ENCODE assay signal across 1 cellular context in genomic region chr1:244970661-244971523, GRCh38.
TF ChIP-seq lines count a peak whose summit lies in the region.

No MANE protein-coding gene starts in this region.

TF ChIP-seq in HepG2, 621 proteins besides CTCF, POLR2A, EP300 and RAD21 (continued from another document and continues in another):
- TF ChIP-seq GPN1 (CRISPR knock-in tag; IDR thresholded peaks at IDR 0.05; ENCODE audit: borderline replicate concordance) (peak; percentile 73; the same call in 1 of the 2 replicates), ZNF264 (CRISPR knock-in tag; IDR thresholded peaks at IDR 0.05) (no peak), FOXK2 (IDR thresholded peaks at IDR 0.05) (no peak), SRSF1 (optimal IDR thresholded peaks at IDR 0.05; ENCODE audit: low read depth, low read length) (peak; percentile 45), ZNF737 (CRISPR knock-in tag; IDR thresholded peaks at IDR 0.05; ENCODE audit: borderline replicate concordance) (no peak), ZNF773 (CRISPR knock-in tag; IDR thresholded peaks at IDR 0.05; ENCODE audit: borderline replicate concordance) (no peak), CENPX (CRISPR knock-in tag; IDR thresholded peaks at IDR 0.05) (no peak), CERS6 (CRISPR knock-in tag; IDR thresholded peaks at IDR 0.05) (no peak), ZNF225 (CRISPR knock-in tag; IDR thresholded peaks at IDR 0.05) (peak; percentile 82), SP5 (CRISPR knock-in tag; IDR thresholded peaks at IDR 0.05; ENCODE audit: borderline replicate concordance, low read depth) (peak; percentile 50; the same call in 1 of the 2 replicates), MAFG (CRISPR knock-in tag; IDR thresholded peaks at IDR 0.05) (no peak), GATAD1 (CRISPR knock-in tag; IDR thresholded peaks at IDR 0.05) (peak; percentile 85), GFI1 (CRISPR knock-in tag; IDR thresholded peaks at IDR 0.05; ENCODE audit: borderline replicate concordance) (no peak; the same call in none of the 2 replicates), KLF13 (CRISPR knock-in tag; IDR thresholded peaks at IDR 0.05) (peak; percentile 66; the same call in 1 of the 2 replicates), ZSCAN12 (CRISPR knock-in tag; IDR thresholded peaks at IDR 0.05) (no peak), TBX2 (CRISPR knock-in tag; IDR thresholded peaks at IDR 0.05; ENCODE audit: borderline replicate concordance) (peak; percentile 77), ZBTB40 (IDR thresholded peaks at IDR 0.05) (no peak), ZBTB40 (CRISPR knock-in tag; IDR thresholded peaks at IDR 0.05) (peak; percentile 73), KDM3A (CRISPR knock-in tag; IDR thresholded peaks at IDR 0.05; ENCODE audit: low read depth) (no peak; the same call in 1 of the 2 replicates), HOXA3 (CRISPR knock-in tag; IDR thresholded peaks at IDR 0.05) (peak; percentile 99), ZNF713 (CRISPR knock-in tag; IDR thresholded peaks at IDR 0.05) (no peak), ZNF101 (CRISPR knock-in tag; IDR thresholded peaks at IDR 0.05; ENCODE audit: borderline replicate concordance, low read depth) (no peak), BRCA1 (CRISPR knock-in tag; IDR thresholded peaks at IDR 0.05) (no peak), MTF1 (CRISPR knock-in tag; IDR thresholded peaks at IDR 0.05) (no peak), ATM (IDR thresholded peaks at IDR 0.05; ENCODE audit: borderline replicate concordance) (no peak), MED8 (CRISPR knock-in tag; IDR thresholded peaks at IDR 0.05; ENCODE audit: insufficient replicate concordance) (peak; percentile 33), YEATS2 (CRISPR knock-in tag; IDR thresholded peaks at IDR 0.05; ENCODE audit: borderline replicate concordance) (peak; percentile 74; the same call in 1 of the 2 replicates), AHDC1 (CRISPR knock-in tag; IDR thresholded peaks at IDR 0.05; ENCODE audit: borderline replicate concordance) (no peak; the same call in 1 of the 2 replicates), DDIT3 (CRISPR knock-in tag; IDR thresholded peaks at IDR 0.05) (no peak), HMGA1 (CRISPR knock-in tag; conservative IDR thresholded peaks at IDR 0.05) (no peak), ZNF24 (IDR thresholded peaks at IDR 0.05) (no peak), RNF2 (conservative IDR thresholded peaks at IDR 0.05; ENCODE audit: low read depth) (no peak; the same call in 1 of the 2 replicates), TRIM24 (CRISPR knock-in tag; IDR thresholded peaks at IDR 0.05) (no peak), ZNF614 (CRISPR knock-in tag; IDR thresholded peaks at IDR 0.05; ENCODE audit: borderline replicate concordance) (peak; percentile 76; the same call in 1 of the 2 replicates), PCBP2 (optimal IDR thresholded peaks at IDR 0.05; ENCODE audit: low read depth, low read length, poor library complexity, severe bottlenecking) (no peak), ZC3H13 (CRISPR knock-in tag; IDR thresholded peaks at IDR 0.05) (no peak), PHF5A (CRISPR knock-in tag; IDR thresholded peaks at IDR 0.05; ENCODE audit: low read depth, unreplicated experiment) (no peak), ZSCAN5A (CRISPR knock-in tag; IDR thresholded peaks at IDR 0.05; ENCODE audit: borderline replicate concordance) (no peak; the same call in 1 of the 2 replicates), ZBTB37 (CRISPR knock-in tag; IDR thresholded peaks at IDR 0.05) (no peak), ZNF513 (CRISPR knock-in tag; conservative IDR thresholded peaks at IDR 0.05) (no peak), RARA (CRISPR knock-in tag; IDR thresholded peaks at IDR 0.05) (peak; percentile 43), GLMP (CRISPR knock-in tag; IDR thresholded peaks at IDR 0.05; ENCODE audit: borderline replicate concordance) (no peak), PLRG1 (conservative IDR thresholded peaks at IDR 0.05) (no peak)
